Comparison of ENCODE assay signal across 1 cellular context in the genomic region with DNA sequence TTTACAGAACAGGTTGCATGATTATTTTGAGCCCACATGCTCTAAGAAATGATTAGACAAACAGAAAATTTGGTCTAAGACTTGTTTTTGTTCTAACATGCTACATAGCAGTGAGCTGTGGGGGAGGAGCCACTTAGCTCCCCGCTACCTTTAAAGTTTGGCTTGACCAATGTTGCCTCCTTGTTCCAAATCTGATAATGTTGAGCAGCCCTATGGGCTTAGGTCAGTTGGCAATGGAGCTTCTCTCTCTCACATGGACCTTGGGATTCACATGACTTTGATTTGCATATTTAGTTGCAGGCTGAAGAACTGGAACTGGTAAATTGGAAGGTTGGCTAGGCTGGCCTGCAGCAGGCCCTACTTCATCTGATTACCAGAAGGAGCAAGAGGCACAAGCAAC.
TF ChIP-seq lines count a peak whose summit lies in the region.

No MANE protein-coding gene starts in this region.

TF ChIP-seq in H1, 55 proteins besides CTCF, POLR2A, EP300 and RAD21:
- TF ChIP-seq, protein P1, sequence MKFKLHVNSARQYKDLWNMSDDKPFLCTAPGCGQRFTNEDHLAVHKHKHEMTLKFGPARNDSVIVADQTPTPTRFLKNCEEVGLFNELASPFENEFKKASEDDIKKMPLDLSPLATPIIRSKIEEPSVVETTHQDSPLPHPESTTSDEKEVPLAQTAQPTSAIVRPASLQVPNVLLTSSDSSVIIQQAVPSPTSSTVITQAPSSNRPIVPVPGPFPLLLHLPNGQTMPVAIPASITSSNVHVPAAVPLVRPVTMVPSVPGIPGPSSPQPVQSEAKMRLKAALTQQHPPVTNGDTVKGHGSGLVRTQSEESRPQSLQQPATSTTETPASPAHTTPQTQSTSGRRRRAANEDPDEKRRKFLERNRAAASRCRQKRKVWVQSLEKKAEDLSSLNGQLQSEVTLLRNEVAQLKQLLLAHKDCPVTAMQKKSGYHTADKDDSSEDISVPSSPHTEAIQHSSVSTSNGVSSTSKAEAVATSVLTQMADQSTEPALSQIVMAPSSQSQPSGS (IDR thresholded peaks at IDR 0.05; ENCODE audit: low read length) = no peak
- no peak for TF ChIP-seq SIRT6 (IDR thresholded peaks at IDR 0.05; ENCODE audit: low read length)
- TF ChIP-seq, protein P2, sequence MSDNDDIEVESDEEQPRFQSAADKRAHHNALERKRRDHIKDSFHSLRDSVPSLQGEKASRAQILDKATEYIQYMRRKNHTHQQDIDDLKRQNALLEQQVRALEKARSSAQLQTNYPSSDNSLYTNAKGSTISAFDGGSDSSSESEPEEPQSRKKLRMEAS (IDR thresholded peaks at IDR 0.05) = no peak
- no peak for TF ChIP-seq FOSL1 (IDR thresholded peaks at IDR 0.05; ENCODE audit: insufficient read depth, low read depth, low read length)
- TF ChIP-seq SUZ12 (IDR thresholded peaks at IDR 0.05; ENCODE audit: low read length) = no peak
- no peak for TF ChIP-seq CREB1 (IDR thresholded peaks at IDR 0.05)
- no peak for TF ChIP-seq ZNF274 (IDR thresholded peaks at IDR 0.05; ENCODE audit: borderline replicate concordance, extremely low read depth, low read length)
- no peak for TF ChIP-seq JUN (IDR thresholded peaks at IDR 0.05; ENCODE audit: low read depth, low read length)
- no peak for TF ChIP-seq CBX5 (IDR thresholded peaks at IDR 0.05; ENCODE audit: low read depth, low read length)
- no peak for TF ChIP-seq TEAD4 (IDR thresholded peaks at IDR 0.05; ENCODE audit: low read depth, low read length)
- no peak for TF ChIP-seq SAP30 (IDR thresholded peaks at IDR 0.05; ENCODE audit: insufficient read depth, insufficient replicate concordance, low read length)
- no peak for TF ChIP-seq TAF7 (optimal IDR thresholded peaks at IDR 0.05; ENCODE audit: borderline replicate concordance, low read depth, low read length)
- no peak for TF ChIP-seq NRF1 (IDR thresholded peaks at IDR 0.05; ENCODE audit: low read depth, low read length)
- no peak for TF ChIP-seq RFX5 (IDR thresholded peaks at IDR 0.05; ENCODE audit: borderline replicate concordance, low read depth, low read length)
TF ChIP-seq in H1: peak in this region for 0.
